9 cellular contexts compared by ENCODE assay signal in genomic region chr13:77386880-77387606, GRCh38.
A peak's percentile ranks its signal among the peaks of the same experiment; 100 is the strongest.
DNase-seq lines count a peak whose midpoint lies in the region; ATAC-seq and TF ChIP-seq lines count a peak whose summit lies in the region.
"Had no signal": no experiment of that assay in that cellular context is flagged by ENCODE, and none has a peak within 500 bp of the region (broad histone marks: within the 10 kb centered on the region; RNA-seq: fewer than 3 reads in every experiment).

No MANE protein-coding gene starts in this region.

- H3K4me1 Mint-ChIP-seq in stimulated activated memory B cell treated with anti-CD40 and anti-IgM and Interleukin-4, amounts not matched to agents 10 μg/mL and 1 μg/mL and 100 μg/mL, for 72 hours: no peaks in the 10 kb centered on the region

- no peak overlapping the region for H3K9ac ChIP-seq in mammary epithelial cell (ENCODE audit: insufficient read depth, low read length)

- no peaks in the 10 kb centered on the region for H3K79me2 ChIP-seq in mammary epithelial cell (ENCODE audit: insufficient read depth, low read length)

- no peak overlapping the region for H3K27ac ChIP-seq in mammary epithelial cell (ENCODE audit: insufficient read depth, low read depth, low read length)

- H4K20me1 ChIP-seq in mammary epithelial cell (ENCODE audit: insufficient read depth, low read length): no peaks in the 10 kb centered on the region

- no peak overlapping the region for H2AFZ ChIP-seq in mammary epithelial cell (ENCODE audit: low read depth, low read length)

- no peaks in the 10 kb centered on the region for H3K36me3 Mint-ChIP-seq in stimulated activated memory B cell treated with anti-CD40 and anti-IgM and Interleukin-4, amounts not matched to agents 10 μg/mL and 1 μg/mL and 100 μg/mL, for 72 hours

- peaks cover 5% of the 10 kb centered on the region for H3K27me3 ChIP-seq in mammary epithelial cell (ENCODE audit: insufficient read depth, low read length)

- dilution Hi-C loops in mammary epithelial cell (cut with HindIII; ENCODE audit: low sequenced_read_pairs): no loop called here

- no peak overlapping the region for H3K27ac Mint-ChIP-seq in stimulated activated memory B cell treated with anti-CD40 and anti-IgM and Interleukin-4, amounts not matched to agents 10 μg/mL and 1 μg/mL and 100 μg/mL, for 72 hours

- no peaks in the 10 kb centered on the region for H3K9me3 Mint-ChIP-seq in stimulated activated memory B cell treated with anti-CD40 and anti-IgM and Interleukin-4, amounts not matched to agents 10 μg/mL and 1 μg/mL and 100 μg/mL, for 72 hours

- H3K27me3 Mint-ChIP-seq in stimulated activated memory B cell treated with anti-CD40 and anti-IgM and Interleukin-4, amounts not matched to agents 10 μg/mL and 1 μg/mL and 100 μg/mL, for 72 hours: no peaks in the 10 kb centered on the region

- BruUV-seq in mammary epithelial cell (replicated peaks; lab: Mats Ljungman, UMichigan): no TSS peak

- DNase-seq in choroid plexus epithelial cell (ENCODE audit: low read depth) (peak; percentile 64), mammary epithelial cell (no peak), iPS-NIHi7 (ENCODE audit: extremely low spot score) (no peak)
- DNase-seq in stimulated activated CD4-positive, alpha-beta T cell treated with anti-CD3 and anti-CD28 coated beads, Interleukin-4, amount 100 ng/mL, for 24 hours: no peak

- no peak overlapping the region for H3K4me3 Mint-ChIP-seq in stimulated activated memory B cell treated with anti-CD40 and anti-IgM and Interleukin-4, amounts not matched to agents 10 μg/mL and 1 μg/mL and 100 μg/mL, for 72 hours

- H3K36me3 ChIP-seq in mammary epithelial cell (ENCODE audit: insufficient read depth, low read length): no peaks in the 10 kb centered on the region

- no peak overlapping the region for H3K4me2 ChIP-seq in mammary epithelial cell (ENCODE audit: insufficient read depth, low read depth, low read length)

- ATAC-seq in GM18870 (IDR thresholded peaks at IDR 0.05; ENCODE audit: unreplicated experiment): peak; percentile 54
- peak; percentile 47 for ATAC-seq in HG03342 (IDR thresholded peaks at IDR 0.05; ENCODE audit: unreplicated experiment)
- peak; percentile 79 for ATAC-seq in stimulated activated memory B cell treated with anti-CD40 and anti-IgM and Interleukin-4, amounts not matched to agents 10 μg/mL and 1 μg/mL and 100 μg/mL, for 72 hours
- ATAC-seq in HG03097 (IDR thresholded peaks at IDR 0.05; ENCODE audit: low FRiP score, unreplicated experiment): no peak
- ATAC-seq: esophagus mucosa had no signal

- H3K4me1 ChIP-seq in mammary epithelial cell (ENCODE audit: insufficient read depth, low read length): no peaks in the 10 kb centered on the region

- CTCF ChIA-PET in mammary epithelial cell (lab: Charles Lee; ENCODE audit: low non-redundant PET): no interaction called here

- intact Hi-C loops in mammary epithelial cell (cut with micrococcal nuclease): no loop called here

- WGBS in mammary epithelial cell (ENCODE audit: low coverage, missing lambda C conversion rate): 78% methylated on average over 4 of the region's 5 CpGs

- TF ChIP-seq CTCF in choroid plexus epithelial cell (conservative IDR thresholded peaks at IDR 0.05; ENCODE audit: low read depth, low read length): no peak
- TF ChIP-seq CTCF in mammary epithelial cell (conservative IDR thresholded peaks at IDR 0.05 in 1 of 2, IDR thresholded peaks at IDR 0.05 in 1 of 2; ENCODE audit: extremely low read depth in 1 of 2, insufficient read depth in 1 of 2, low read depth in 1 of 2, low read length in 2 of 2): no peak

- no peak overlapping the region for H3K4me3 ChIP-seq in choroid plexus epithelial cell (ENCODE audit: low read depth, low read length)
- no peak overlapping the region for H3K4me3 ChIP-seq in mammary epithelial cell (replicated peaks in 1 of 3; ENCODE audit: insufficient read depth in 1 of 3, low read depth in 2 of 3, low read length in 3 of 3)

- in situ Hi-C loops in mammary epithelial cell (cut with MboI; ENCODE audit: low sequenced_read_pairs in 2 of 2): no loop called here

- H3K9me3 ChIP-seq in mammary epithelial cell (replicated peaks; ENCODE audit: insufficient read depth, low read length): no peaks in the 10 kb centered on the region
